In genomic region chr6:73694711-73695411, GRCh38 we compare ENCODE assay signal across 1 cellular context.
A peak's percentile ranks its signal among the peaks of the same experiment; 100 is the strongest.
TF ChIP-seq lines count a peak whose summit lies in the region.

No MANE protein-coding gene starts in this region.

TF ChIP-seq in SK-N-SH, 30 proteins besides CTCF, POLR2A, EP300 and RAD21 (continued from another document):
- no peak for TF ChIP-seq RCOR1 (IDR thresholded peaks at IDR 0.05; ENCODE audit: low read length)
- no peak for TF ChIP-seq EZH2phosphoT487 (IDR thresholded peaks at IDR 0.05; ENCODE audit: borderline replicate concordance, low read depth)
- TF ChIP-seq JUND (IDR thresholded peaks at IDR 0.05): peak; percentile 55
- no peak for TF ChIP-seq NRF1 (IDR thresholded peaks at IDR 0.05; ENCODE audit: low read depth, low read length)
- no peak for TF ChIP-seq FOXM1 (IDR thresholded peaks at IDR 0.05; ENCODE audit: low read depth)
- TF ChIP-seq IRF3 (IDR thresholded peaks at IDR 0.05; ENCODE audit: low read depth, low read length): no peak
- TF ChIP-seq ZBTB33 (IDR thresholded peaks at IDR 0.05; ENCODE audit: borderline replicate concordance, low read depth): no peak
- TF ChIP-seq SMC3 (IDR thresholded peaks at IDR 0.05; ENCODE audit: low read depth, low read length): no peak
- peak; percentile 52; the same call in 1 of the 2 replicates for TF ChIP-seq REST (IDR thresholded peaks at IDR 0.05; ENCODE audit: low read depth, low read length)
- TF ChIP-seq POLR2AphosphoS5 (IDR thresholded peaks at IDR 0.05; ENCODE audit: low read depth, low read length): peak; percentile 57; the same call in 1 of the 2 replicates
- no peak for TF ChIP-seq GABPA (IDR thresholded peaks at IDR 0.05; ENCODE audit: low read depth)
- TF ChIP-seq MAX (IDR thresholded peaks at IDR 0.05; ENCODE audit: low read depth): peak; percentile 30; the same call in 1 of the 2 replicates
- TF ChIP-seq RXRA (IDR thresholded peaks at IDR 0.05; ENCODE audit: borderline replicate concordance, low read depth): no peak
- no peak for TF ChIP-seq MXI1 (IDR thresholded peaks at IDR 0.05; ENCODE audit: low read depth, low read length)
- TF ChIP-seq CHD2 (IDR thresholded peaks at IDR 0.05; ENCODE audit: low read length, partially characterized antibody): no peak
- peak; percentile 80; the same call in 1 of the 2 replicates for TF ChIP-seq YY1 (IDR thresholded peaks at IDR 0.05; ENCODE audit: low read depth)
- peak; percentile 70 for TF ChIP-seq PBX3 (IDR thresholded peaks at IDR 0.05)
- TF ChIP-seq TCF12 (IDR thresholded peaks at IDR 0.05): peak; percentile 67
- TF ChIP-seq TAF1 (IDR thresholded peaks at IDR 0.05; ENCODE audit: borderline replicate concordance, low read depth, low read length): peak; percentile 93
- TF ChIP-seq RFX5 (IDR thresholded peaks at IDR 0.05; ENCODE audit: low read length): no peak
- TF ChIP-seq MEF2A (IDR thresholded peaks at IDR 0.05; ENCODE audit: borderline replicate concordance, low read depth): no peak
- no peak for TF ChIP-seq GATA2 (CRISPR knock-in tag; IDR thresholded peaks at IDR 0.05)
- no peak for TF ChIP-seq USF2 (IDR thresholded peaks at IDR 0.05; ENCODE audit: borderline replicate concordance, low read depth, low read length)
- TF ChIP-seq TEAD4 (IDR thresholded peaks at IDR 0.05; ENCODE audit: borderline replicate concordance, insufficient read depth): no peak
- no peak for TF ChIP-seq ELF1 (IDR thresholded peaks at IDR 0.05)
- TF ChIP-seq FOSL2 (IDR thresholded peaks at IDR 0.05; ENCODE audit: borderline replicate concordance, low read depth): peak; percentile 63
- TF ChIP-seq USF1 (IDR thresholded peaks at IDR 0.05; ENCODE audit: borderline replicate concordance, low read depth): no peak
- no peak for TF ChIP-seq SIN3A (IDR thresholded peaks at IDR 0.05; ENCODE audit: borderline replicate concordance, low read depth, low read length)
- peak; percentile 40 for TF ChIP-seq NFIC (IDR thresholded peaks at IDR 0.05; ENCODE audit: borderline replicate concordance)
